In genomic region chr7:20798081-20798693, GRCh38 we compare ENCODE assay signal across 8 cellular contexts. TPM values are rescaled to one million over a fixed set of nuclear protein-coding genes. Genes with fewer than 3 reads are reported as not detected.
DNase-seq lines count a peak whose midpoint lies in the region; ATAC-seq, FAIRE-seq and TF ChIP-seq lines count a peak whose summit lies in the region.

No MANE protein-coding gene starts in this region.

- POLR2A ChIA-PET in MCF 10A (lab: Yijun Ruan, JAX), result interaction anchor here (1.1 to 4.3 kb wide), 3 partner anchors 12 to 215 kb away, joined by 3 to 19 read pairs (median 3); partner anchors contain the start of gene SP8

- BruUV-seq in MCF 10A (replicated peaks; lab: Mats Ljungman, UMichigan), result no TSS peak

- peak overlapping the region; percentile 82 for H3K4me3 Mint-ChIP-seq in MCF 10A (ENCODE audit: unreplicated experiment)

- no peak overlapping the region for H3K27ac Mint-ChIP-seq in MCF 10A (ENCODE audit: low read depth, unreplicated experiment)

- CTCF ChIA-PET in MCF 10A (lab: Yijun Ruan, JAX), result interaction anchor here (0.6 kb wide), 1 partner anchor 40 kb away, joined by 3 read pairs; no protein-coding TSS in a partner anchor

- H3K36me3 Mint-ChIP-seq in MCF 10A (ENCODE audit: insufficient read depth, unreplicated experiment), result no peaks in the 10 kb centered on the region

- peaks cover 7% of the 10 kb centered on the region for H3K27me3 Mint-ChIP-seq in MCF 10A (ENCODE audit: insufficient read depth, unreplicated experiment)

- DNase-seq in DMS53 (lab: John Stamatoyannopoulos, UW), result peak; percentile 99
- DNase-seq in NCI-H748 treated with DMSO at 0.1 percent for 48 hours (lab: John Stamatoyannopoulos, UW), result peak; percentile 76
- peak; percentile 57 for DNase-seq in MCF 10A (ENCODE audit: unreplicated experiment)
- DNase-seq in left lobe of liver (ENCODE audit: low spot score), result peak; percentile 84
- peak; percentile 83 for DNase-seq in urothelium cell line (ENCODE audit: low spot score)
- DNase-seq in MV-4-11 (lab: John Stamatoyannopoulos, UW), result no peak

- TF ChIP-seq CTCF in MCF 10A (IDR thresholded peaks at IDR 0.05; ENCODE audit: unreplicated experiment), result no peak

- ATAC-seq in GM19372 (IDR thresholded peaks at IDR 0.05; ENCODE audit: low read depth, unreplicated experiment) (peak; percentile 84), HG03196 (IDR thresholded peaks at IDR 0.05; ENCODE audit: unreplicated experiment) (peak; percentile 81), left lobe of liver (peak; percentile 94)

- intact Hi-C loops in MCF 10A (cut with micrococcal nuclease), result loop anchor here (10.0 kb wide), 1 partner anchor 627 kb away; the partner anchor contains the start of gene SP4

- H3K4me1 Mint-ChIP-seq in MCF 10A (ENCODE audit: insufficient read depth, unreplicated experiment), result peaks cover 5% of the 10 kb centered on the region

- FAIRE-seq in urothelium cell line (lab: Jason Lieb, UNC), result no peak

- H3K9me3 Mint-ChIP-seq in MCF 10A (ENCODE audit: unreplicated experiment), result no peaks in the 10 kb centered on the region

RNA-seq across cellular contexts. Expression of gene SP8, which starts 11.5 kb away (rescaled TPM):
- total RNA-seq in MCF 10A (2022) (0.16 and 0.71 TPM in 2 replicates), left lobe of liver (not detected)
